24 cellular contexts compared by ENCODE assay signal in the genomic region with DNA sequence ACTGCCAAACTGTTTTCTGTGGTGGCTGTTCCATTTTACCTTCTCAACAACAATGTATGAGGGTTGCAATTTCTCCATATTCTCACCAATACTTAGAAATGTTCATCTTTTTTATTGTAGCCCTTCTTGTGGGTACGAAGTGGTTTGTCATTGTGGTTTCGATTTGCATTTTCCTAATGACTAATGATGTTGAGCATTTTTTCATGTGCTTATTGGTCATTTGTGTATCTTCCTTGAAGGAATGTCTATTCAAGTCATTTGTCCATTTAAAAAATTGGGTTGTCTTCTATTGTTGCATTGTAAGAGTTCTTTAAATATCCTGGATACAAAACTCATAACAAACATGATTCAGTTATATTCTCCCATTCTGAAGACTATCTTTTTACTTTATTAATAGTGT. TPM values are rescaled to one million over a fixed set of nuclear protein-coding genes. Genes with fewer than 3 reads are reported as not detected.
"Had no signal": no experiment of that assay in that cellular context is flagged by ENCODE, and none has a peak within 500 bp of the region (broad histone marks: within the 10 kb centered on the region; RNA-seq: fewer than 3 reads in every experiment).

No MANE protein-coding gene starts in this region.

- H3K4me1 Mint-ChIP-seq: activated CD4-positive, alpha-beta T cell treated with anti-CD3 and anti-CD28 coated beads for 36 hours; stimulated activated effector memory CD8-positive, alpha-beta T cell treated with anti-CD3 and anti-CD28 coated beads, Interleukin-12 subunit alpha, Interleukin-12 subunit beta, amount 100 ng/mL, for 72 hours had no signal

- H3K27ac Mint-ChIP-seq: activated CD4-positive, alpha-beta T cell treated with anti-CD3 and anti-CD28 coated beads for 36 hours; activated T-cell treated with anti-CD3 and anti-CD28 coated beads, Interleukin-2, amount 50 U/mL, for 24 hours; progenitor cell of endocrine pancreas; stimulated activated effector memory CD8-positive, alpha-beta T cell treated with anti-CD3 and anti-CD28 coated beads, Interleukin-12 subunit alpha, Interleukin-12 subunit beta, amount 100 ng/mL, for 72 hours had no signal

- H3K9me3 ChIP-seq: gastrocnemius medialis, ovary, suprapubic skin had no signal

- H3K4me3 Mint-ChIP-seq: activated CD4-positive, alpha-beta T cell treated with anti-CD3 and anti-CD28 coated beads for 36 hours; activated T-cell treated with anti-CD3 and anti-CD28 coated beads, Interleukin-2, amount 50 U/mL, for 24 hours; stimulated activated effector memory CD8-positive, alpha-beta T cell treated with anti-CD3 and anti-CD28 coated beads, Interleukin-12 subunit alpha, Interleukin-12 subunit beta, amount 100 ng/mL, for 72 hours had no signal

- H3K27ac ChIP-seq: esophagus muscularis mucosa, gastrocnemius medialis, ovary, suprapubic skin, tibial nerve had no signal

- DNase-seq: activated CD4-positive, alpha-beta T cell treated with anti-CD3 and anti-CD28 coated beads for 36 hours; activated CD4-positive, CD25-positive, alpha-beta regulatory T cell; activated CD8-positive, alpha-beta memory T cell treated with anti-CD3 and anti-CD28 coated beads for 24 hours; activated CD8-positive, alpha-beta memory T cell treated with anti-CD3 and anti-CD28 coated beads, Interleukin-2, amount 50 U/mL, for 48 hours; activated gamma-delta T cell treated with Interleukin-2 at 50 U/mL for 16 hours; activated naive CD4-positive, alpha-beta T cell treated with anti-CD3 and anti-CD28 coated beads, Interleukin-2, amount 50 U/mL, for 16 hours; activated T-cell treated with anti-CD3 and anti-CD28 coated beads, Interleukin-2, amount 50 U/mL, for 24 hours; amniotic stem cell; caudate nucleus; cortex of kidney; gastrocnemius medialis; glutamatergic neuron; islet precursor cell; left cardiac atrium; mammary epithelial cell; ovary; small intestine; stimulated activated CD4-positive, alpha-beta T cell treated with anti-CD3 and anti-CD28 coated beads, Interleukin-4, amount 100 ng/mL, for 24 hours had no signal

- H3K4me3 ChIP-seq: esophagus muscularis mucosa, gastrocnemius medialis, ovary, suprapubic skin, tibial nerve had no signal

- H3K36me3 Mint-ChIP-seq: stimulated activated effector memory CD8-positive, alpha-beta T cell treated with anti-CD3 and anti-CD28 coated beads, Interleukin-12 subunit alpha, Interleukin-12 subunit beta, amount 100 ng/mL, for 72 hours had no signal

- H3K27me3 ChIP-seq: esophagus muscularis mucosa, gastrocnemius medialis, ovary, suprapubic skin, tibial nerve had no signal

- ATAC-seq: activated CD4-positive, alpha-beta T cell treated with anti-CD3 and anti-CD28 coated beads for 36 hours; gastrocnemius medialis; left cardiac atrium; sciatic nerve; stimulated activated effector memory CD8-positive, alpha-beta T cell treated with anti-CD3 and anti-CD28 coated beads, Interleukin-12 subunit alpha, Interleukin-12 subunit beta, amount 100 ng/mL, for 72 hours had no signal

- H3K36me3 ChIP-seq: esophagus muscularis mucosa, gastrocnemius medialis, ovary, suprapubic skin, tibial nerve had no signal

- H3K4me1 ChIP-seq: tibial nerve had no signal

- H3K9me3 Mint-ChIP-seq: activated T-cell treated with anti-CD3 and anti-CD28 coated beads, Interleukin-2, amount 50 U/mL, for 24 hours; stimulated activated effector memory CD8-positive, alpha-beta T cell treated with anti-CD3 and anti-CD28 coated beads, Interleukin-12 subunit alpha, Interleukin-12 subunit beta, amount 100 ng/mL, for 72 hours had no signal

RNA-seq across cellular contexts. Expression of a gene that starts 47.5 kb away (rescaled TPM):
- total RNA-seq: activated CD4-positive, alpha-beta T cell treated with anti-CD3 and anti-CD28 coated beads for 36 hours; progenitor cell of endocrine pancreas had no signal
- polyA plus RNA-seq: mammary epithelial cell had no signal
